Comparison of ENCODE assay signal across 9 cellular contexts in the genomic region with DNA sequence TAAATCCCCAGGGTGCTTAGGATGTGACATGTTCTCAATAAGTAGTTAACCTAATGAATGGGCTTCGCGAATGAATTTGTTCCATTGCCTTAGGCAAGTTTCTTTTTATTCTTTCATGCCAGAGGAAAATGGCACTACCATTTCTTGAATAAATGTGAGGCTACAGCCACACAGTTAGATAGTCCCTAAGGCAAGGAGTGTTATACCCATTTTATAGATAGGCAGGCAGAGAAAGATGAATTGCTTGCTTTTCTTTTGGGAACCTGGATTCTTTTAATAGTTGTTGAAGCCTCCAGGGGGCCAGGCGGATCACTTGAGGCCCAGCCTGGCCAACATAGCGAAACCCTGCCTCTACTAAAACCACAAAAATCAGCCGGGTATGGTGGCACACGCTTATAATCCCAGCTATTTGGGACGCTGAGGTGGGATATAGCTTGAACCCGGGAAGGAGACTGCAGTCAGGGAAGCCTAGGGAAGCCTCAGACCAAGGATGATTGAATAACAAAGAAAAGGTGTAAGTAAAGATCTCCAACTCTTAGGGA. TPM values are rescaled to one million over a fixed set of nuclear protein-coding genes. Genes with fewer than 3 reads are reported as not detected.
DNase-seq lines count a peak whose midpoint lies in the region; ATAC-seq and TF ChIP-seq lines count a peak whose summit lies in the region.
"Had no signal": no experiment of that assay in that cellular context is flagged by ENCODE, and none has a peak within 500 bp of the region (broad histone marks: within the 10 kb centered on the region; RNA-seq: fewer than 3 reads in every experiment).

No MANE protein-coding gene starts in this region.

- CTCF ChIA-PET in activated naive CD4-positive, alpha-beta T cell treated with anti-CD3 and anti-CD28 coated beads for 36 hours (lab: Charles Lee): no interaction called here

- H3K27ac ChIP-seq in transverse colon: peak overlapping the region in 3 of 4 donors; percentile 92 to 98 (median 97)
- no peak overlapping the region for H3K27ac ChIP-seq in caudate nucleus (ENCODE audit: low read depth, low read length)

- peaks cover 0 to 30% (median 18%) of the 10 kb centered on the region in 4 donors for H3K4me1 ChIP-seq in transverse colon

- no peak for DNase-seq in activated naive CD4-positive, alpha-beta T cell treated with anti-CD3 and anti-CD28 coated beads for 36 hours
- DNase-seq in activated naive CD4-positive, alpha-beta T cell treated with Interleukin-2 at 50 U/mL for 16 hours: no peak
- DNase-seq in astrocyte of the cerebellum (ENCODE audit: low read depth): no peak
- no peak for DNase-seq in lower leg skin (ENCODE audit: low spot score in 2 of 2)
- DNase-seq in transverse colon: no peak
- DNase-seq in caudate nucleus (lab: John Stamatoyannopoulos, UW): no peak
- no peak for DNase-seq in NCI-H187 (lab: John Stamatoyannopoulos, UW)
- DNase-seq: NCI-H2171 had no signal

- no peaks in the 10 kb centered on the region for H3K9me3 Mint-ChIP-seq in activated naive CD4-positive, alpha-beta T cell treated with anti-CD3 and anti-CD28 coated beads for 36 hours

- H3K4me3 ChIP-seq in astrocyte of the cerebellum (ENCODE audit: low read depth, low read length) (peak overlapping the region; percentile 95), lower leg skin (ENCODE audit: low read depth, poor library complexity, severe bottlenecking) (peak overlapping the region; percentile 67), transverse colon (peak overlapping the region; percentile 60 to 78 (median 72))

- peak overlapping the region; percentile 100 for H3K27ac Mint-ChIP-seq in activated naive CD4-positive, alpha-beta T cell treated with anti-CD3 and anti-CD28 coated beads for 36 hours

- peaks cover 33% of the 10 kb centered on the region for H3K4me1 Mint-ChIP-seq in activated naive CD4-positive, alpha-beta T cell treated with anti-CD3 and anti-CD28 coated beads for 36 hours (ENCODE audit: low read depth)

- no peak for TF ChIP-seq CTCF in astrocyte of the cerebellum (IDR thresholded peaks at IDR 0.05; ENCODE audit: low read depth, low read length, missing control alignments)
- TF ChIP-seq CTCF in lower leg skin (IDR thresholded peaks at IDR 0.05): no peak
- no peak for TF ChIP-seq CTCF in transverse colon (IDR thresholded peaks at IDR 0.05)

- in situ Hi-C loops in astrocyte of the cerebellum (cut with HindIII; ENCODE audit: low sequenced_read_pairs): no loop called here
- in situ Hi-C loops in transverse colon (cut with MboI; ENCODE audit: low pct_ligation_motif_present in 1 of 4, low pct_unique_long_range_greater_than_20kb in 1 of 4, low sequenced_read_pairs in 3 of 4): no loop called here

- H3K36me3 ChIP-seq in transverse colon: peaks cover 0 to 21% (median 9%) of the 10 kb centered on the region in 4 donors

- no peak for ATAC-seq in HG02981 (IDR thresholded peaks at IDR 0.05; ENCODE audit: unreplicated experiment)

- TF ChIP-seq POLR2A in lower leg skin (IDR thresholded peaks at IDR 0.05): no peak
- TF ChIP-seq POLR2A in transverse colon (IDR thresholded peaks at IDR 0.05): no peak

- H3K36me3 Mint-ChIP-seq in activated naive CD4-positive, alpha-beta T cell treated with anti-CD3 and anti-CD28 coated beads for 36 hours (ENCODE audit: low read depth): peaks cover 63% of the 10 kb centered on the region

- intact Hi-C loops in activated naive CD4-positive, alpha-beta T cell treated with anti-CD3 and anti-CD28 coated beads for 36 hours (cut with micrococcal nuclease): loop anchor here (5.0 kb wide), 1 partner anchor 1040 kb away; a partner anchor contains a TSS
- intact Hi-C loops in lower leg skin (cut with DNase I; ENCODE audit: low total_unique reads): no loop called here
- intact Hi-C loops in transverse colon (cut with DNase I; ENCODE audit: low total_unique reads): no loop called here

- no peaks in the 10 kb centered on the region for H3K27me3 ChIP-seq in transverse colon

- no peaks in the 10 kb centered on the region for H3K9me3 ChIP-seq in transverse colon

- no peaks in the 10 kb centered on the region for H3K27me3 Mint-ChIP-seq in activated naive CD4-positive, alpha-beta T cell treated with anti-CD3 and anti-CD28 coated beads for 36 hours (ENCODE audit: low read depth)

- WGBS in lower leg skin, 2 donors: 29 to 32% methylated on average over 8 of the region's 8 CpGs
- 36 to 100% methylated on average over 2 to 8 of the region's 8 CpGs for WGBS in transverse colon (ENCODE audit: low coverage in 1 of 2), 2 donors

- peak overlapping the region; percentile 100 for H3K4me3 Mint-ChIP-seq in activated naive CD4-positive, alpha-beta T cell treated with anti-CD3 and anti-CD28 coated beads for 36 hours

- no peak for TF ChIP-seq EP300 in transverse colon (IDR thresholded peaks at IDR 0.05; ENCODE audit: low read depth)

RNA-seq across cellular contexts. Expression of a gene that starts 0.9 kb away (rescaled TPM):
- 10 to 100 TPM; 42.1 to 43.1 TPM for total RNA-seq in activated naive CD4-positive, alpha-beta T cell treated with anti-CD3 and anti-CD28 coated beads for 36 hours
- total RNA-seq in lower leg skin (10 to 100 TPM; 11.5 to 22.5 (median 12.1) TPM), transverse colon (10 to 100 TPM in 1 of 4 donors, 1 to 10 TPM in 3; 1.8 to 12.7 (median 8.5) TPM)

RNA-seq across cellular contexts. Expression of a gene that starts 1.1 kb away (rescaled TPM):
- 100 to 1,000 TPM; 154 to 155 TPM for total RNA-seq in activated naive CD4-positive, alpha-beta T cell treated with anti-CD3 and anti-CD28 coated beads for 36 hours
- total RNA-seq in lower leg skin (100 to 1,000 TPM; 110 to 153 (median 130) TPM), transverse colon (100 to 1,000 TPM; 158 to 320 (median 207) TPM)

RNA-seq across cellular contexts. Expression of a gene that starts 22.2 kb away (rescaled TPM):
- total RNA-seq in activated naive CD4-positive, alpha-beta T cell treated with anti-CD3 and anti-CD28 coated beads for 36 hours: 1 to 10 TPM; 3.9 to 5.1 TPM
- total RNA-seq in lower leg skin (10 to 100 TPM in 2 of 4 donors, 1 to 10 TPM in 2; 6.1 to 13.5 (median 8.8) TPM), transverse colon (1 to 10 TPM; 1.1 to 4.9 (median 2.6) TPM)

RNA-seq across cellular contexts. Expression of a gene that starts 25.9 kb away (rescaled TPM):
- 10 to 100 TPM; 33.5 to 33.7 TPM for total RNA-seq in activated naive CD4-positive, alpha-beta T cell treated with anti-CD3 and anti-CD28 coated beads for 36 hours
- total RNA-seq in lower leg skin (10 to 100 TPM; 58.0 to 89.4 (median 73.4) TPM), transverse colon (100 to 1,000 TPM in 3 of 4 donors, 10 to 100 TPM in 1; 80.8 to 157 (median 111) TPM)

RNA-seq across cellular contexts. Expression of a gene that starts 28.9 kb away (rescaled TPM):
- 10 to 100 TPM; 51.1 to 53.9 TPM for total RNA-seq in activated naive CD4-positive, alpha-beta T cell treated with anti-CD3 and anti-CD28 coated beads for 36 hours
- total RNA-seq in lower leg skin: 100 to 1,000 TPM; 707 to 959 (median 743) TPM
- total RNA-seq in transverse colon: 100 to 1,000 TPM; 167 to 272 (median 265) TPM
